ENCODE assay signal across 21 cellular contexts in the genomic region with DNA sequence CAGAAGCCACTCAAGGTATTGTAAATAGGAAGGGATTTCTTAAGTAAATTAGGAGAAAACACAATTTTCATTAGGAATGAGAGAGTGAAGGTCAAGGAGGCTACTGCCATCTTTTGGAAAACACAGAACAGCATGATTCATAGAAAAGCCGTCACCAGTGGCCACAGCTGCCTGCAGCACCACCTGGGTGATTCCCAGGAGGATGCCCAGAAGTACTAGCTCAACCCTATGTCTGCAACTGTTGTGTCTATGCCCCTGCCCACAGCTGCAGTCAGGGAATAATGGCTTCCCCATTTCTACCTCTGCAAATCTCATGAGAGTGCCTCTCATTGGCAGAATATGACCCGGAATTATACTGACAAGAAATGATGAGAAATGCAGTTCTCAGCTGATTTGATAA.
"Had no signal": no experiment of that assay in that cellular context is flagged by ENCODE, and none has a peak within 500 bp of the region (broad histone marks: within the 10 kb centered on the region; RNA-seq: fewer than 3 reads in every experiment).

No MANE protein-coding gene starts in this region.

- H3K36me3 ChIP-seq: lower lobe of right lung, ovary, sigmoid colon, tibial artery had no signal

- DNase-seq: cortex of kidney; effector memory CD8-positive, alpha-beta T cell; head of caudate nucleus; left ventricle myocardium superior; lower lobe of right lung; naive thymus-derived CD8-positive, alpha-beta T cell; nephron progenitor cell; occipital lobe; ovary; posterior cingulate gyrus; psoas muscle; right cardiac atrium; sigmoid colon; stimulated activated CD4-positive, alpha-beta T cell treated with anti-CD3 and anti-CD28 coated beads, Interleukin-2, amount 100 ng/mL, for 24 hours; stimulated activated CD4-positive, alpha-beta T cell treated with anti-CD3 and anti-CD28 coated beads, Interleukin-4, amount 100 ng/mL, for 24 hours; stimulated activated naive CD8-positive, alpha-beta T cell treated with anti-CD3 and anti-CD28 coated beads, Interleukin-15, Interleukin-2, amounts not matched to agents 100 U/mL and 50 U/mL, for 24 hours; substantia nigra; testis; tibial artery had no signal

- H3K4me3 Mint-ChIP-seq: effector memory CD8-positive, alpha-beta T cell; naive thymus-derived CD8-positive, alpha-beta T cell; nephron progenitor cell; stimulated activated memory B cell treated with anti-CD40 and anti-IgM and Interleukin-4, amounts not matched to agents 10 μg/mL and 1 μg/mL and 100 μg/mL, for 72 hours; type B pancreatic cell had no signal

- H3K36me3 Mint-ChIP-seq: naive thymus-derived CD8-positive, alpha-beta T cell; stimulated activated memory B cell treated with anti-CD40 and anti-IgM and Interleukin-4, amounts not matched to agents 10 μg/mL and 1 μg/mL and 100 μg/mL, for 72 hours; type B pancreatic cell had no signal

- ATAC-seq: effector memory CD8-positive, alpha-beta T cell; left ventricle myocardium superior; lower lobe of right lung; naive thymus-derived CD8-positive, alpha-beta T cell; psoas muscle; right cardiac atrium; stimulated activated memory B cell treated with anti-CD40 and anti-IgM and Interleukin-4, amounts not matched to agents 10 μg/mL and 1 μg/mL and 100 μg/mL, for 72 hours; stimulated activated naive CD8-positive, alpha-beta T cell treated with anti-CD3 and anti-CD28 coated beads, Interleukin-15, Interleukin-2, amounts not matched to agents 100 U/mL and 50 U/mL, for 24 hours had no signal

- H3K27me3 ChIP-seq: ovary, sigmoid colon, testis, tibial artery had no signal

- H3K9me3 ChIP-seq: lower lobe of right lung, ovary, psoas muscle, sigmoid colon, testis, tibial artery had no signal

- H3K4me1 Mint-ChIP-seq: naive thymus-derived CD8-positive, alpha-beta T cell; nephron progenitor cell; stimulated activated memory B cell treated with anti-CD40 and anti-IgM and Interleukin-4, amounts not matched to agents 10 μg/mL and 1 μg/mL and 100 μg/mL, for 72 hours had no signal

- H3K4me1 ChIP-seq: lower lobe of right lung, psoas muscle, sigmoid colon, testis, tibial artery had no signal

- H3K27ac ChIP-seq: lower lobe of right lung, ovary, psoas muscle, sigmoid colon, testis, tibial artery had no signal

- H3K27ac Mint-ChIP-seq: effector memory CD8-positive, alpha-beta T cell; naive thymus-derived CD8-positive, alpha-beta T cell; nephron progenitor cell; stimulated activated memory B cell treated with anti-CD40 and anti-IgM and Interleukin-4, amounts not matched to agents 10 μg/mL and 1 μg/mL and 100 μg/mL, for 72 hours; type B pancreatic cell had no signal

- H3K27me3 Mint-ChIP-seq: stimulated activated memory B cell treated with anti-CD40 and anti-IgM and Interleukin-4, amounts not matched to agents 10 μg/mL and 1 μg/mL and 100 μg/mL, for 72 hours had no signal

- H3K4me3 ChIP-seq: lower lobe of right lung, ovary, psoas muscle, sigmoid colon, testis, tibial artery had no signal
